21 cellular contexts compared by ENCODE assay signal in genomic region chr20:52346797-52347196, GRCh38.
DNase-seq lines count a peak whose midpoint lies in the region; ATAC-seq, FAIRE-seq and TF ChIP-seq lines count a peak whose summit lies in the region.
"Had no signal": no experiment of that assay in that cellular context is flagged by ENCODE, and none has a peak within 500 bp of the region (broad histone marks: within the 10 kb centered on the region; RNA-seq: fewer than 3 reads in every experiment).

No MANE protein-coding gene starts in this region.

- no peak for TF ChIP-seq RAD21 in HepG2 (CRISPR knock-in tag; IDR thresholded peaks at IDR 0.05)

- H3K79me2 ChIP-seq in HepG2 (ENCODE audit: insufficient read depth, low read length) = no peaks in the 10 kb centered on the region

- TF ChIP-seq EP300 in HepG2 (IDR thresholded peaks at IDR 0.05; ENCODE audit: low read depth in 2 of 2, low read length in 2 of 2) = no peak
- TF ChIP-seq EP300 in HepG2 (CRISPR knock-in tag; IDR thresholded peaks at IDR 0.05; ENCODE audit: borderline replicate concordance) = no peak

- POLR2A ChIA-PET in HepG2 (lab: Yijun Ruan, JAX) = no interaction called here

- FAIRE-seq in HepG2 (lab: Jason Lieb, UNC) = no peak
- no peak for FAIRE-seq in bronchial epithelial cell (lab: Jason Lieb, UNC)
- FAIRE-seq: A549, G401.6, GM12892 had no signal

- no peaks in the 10 kb centered on the region for H3K36me3 ChIP-seq in HepG2 (replicated peaks in 1 of 2; ENCODE audit: control insufficient read depth in 1 of 2, insufficient read depth in 2 of 2, low read length in 2 of 2)
- H3K36me3 ChIP-seq in right lobe of liver = no peaks in the 10 kb centered on the region
- H3K36me3 ChIP-seq in bronchial epithelial cell (ENCODE audit: control insufficient read depth, insufficient read depth, low read length) = no peaks in the 10 kb centered on the region
- H3K36me3 ChIP-seq: BE2C; BLaER1 treated with 17β-estradiol and CSF1 and Interleukin-3, amounts not matched to agents 10 nM and 100 nM had no signal

- no peak overlapping the region for H3K4me3 ChIP-seq in HepG2 (replicated peaks in 1 of 3; ENCODE audit: insufficient read depth in 1 of 3, low read depth in 2 of 3, low read length in 3 of 3)
- no peak overlapping the region for H3K4me3 ChIP-seq in right lobe of liver
- H3K4me3 ChIP-seq in LNCaP clone FGC (ENCODE audit: low read depth, low read length) = no peak overlapping the region
- no peak overlapping the region for H3K4me3 ChIP-seq in bronchial epithelial cell (ENCODE audit: low read depth, low read length)
- H3K4me3 ChIP-seq: A549; BLaER1 treated with 17β-estradiol and CSF1 and Interleukin-3, amounts not matched to agents 10 nM and 100 nM; GM23248 had no signal

- no peak overlapping the region for H2AFZ ChIP-seq in HepG2 (ENCODE audit: low read length)
- H2AFZ ChIP-seq: GM23248 had no signal

- H3K9me3 ChIP-seq in HepG2 (ENCODE audit: low read length) (no peaks in the 10 kb centered on the region), right lobe of liver (no peaks in the 10 kb centered on the region)
- H3K9me3 ChIP-seq: A549; BE2C; BLaER1 treated with 17β-estradiol and CSF1 and Interleukin-3, amounts not matched to agents 10 nM and 100 nM had no signal

- no peaks in the 10 kb centered on the region for H4K20me1 ChIP-seq in HepG2 (ENCODE audit: insufficient read depth, low read length)
- H4K20me1 ChIP-seq: BLaER1 treated with 17β-estradiol and CSF1 and Interleukin-3, amounts not matched to agents 10 nM and 100 nM had no signal

- CTCF ChIA-PET in HepG2 (lab: Yijun Ruan, JAX; ENCODE audit: low intra/inter-chr PET ratio, low total read pairs) = no interaction called here

- H3K27me3 ChIP-seq in HepG2 (ENCODE audit: control insufficient read depth in 1 of 2, insufficient read depth in 2 of 2, low read length in 2 of 2) = no peaks in the 10 kb centered on the region; a peak in 1 of 5 replicates
- no peaks in the 10 kb centered on the region for H3K27me3 ChIP-seq in right lobe of liver
- no peaks in the 10 kb centered on the region for H3K27me3 ChIP-seq in bronchial epithelial cell (ENCODE audit: control insufficient read depth, insufficient read depth, low read length)
- H3K27me3 ChIP-seq: BE2C; BLaER1 treated with 17β-estradiol and CSF1 and Interleukin-3, amounts not matched to agents 10 nM and 100 nM had no signal

- H3K27ac ChIP-seq in HepG2 (ENCODE audit: extremely low read length, insufficient read depth, low read length) = no peak overlapping the region
- no peak overlapping the region for H3K27ac ChIP-seq in right lobe of liver
- H3K27ac ChIP-seq: A549; BLaER1 treated with 17β-estradiol and CSF1 and Interleukin-3, amounts not matched to agents 10 nM and 100 nM; GM23248 had no signal

- no peak overlapping the region for H3K9ac ChIP-seq in HepG2 (ENCODE audit: insufficient read depth, low read depth, low read length)
- H3K9ac ChIP-seq: BLaER1 treated with 17β-estradiol and CSF1 and Interleukin-3, amounts not matched to agents 10 nM and 100 nM; GM23248 had no signal

- WGBS in HepG2 (ENCODE audit: low lambda C conversion rate) = 30% methylated on average over 2 of the region's 2 CpGs
- 94% methylated on average over 2 of the region's 2 CpGs for WGBS in right lobe of liver (ENCODE audit: insufficient coverage, low coverage, low lambda C conversion rate, missing lambda C conversion rate)

- TF ChIP-seq POLR2A in HepG2 (IDR thresholded peaks at IDR 0.05; ENCODE audit: insufficient read depth in 1 of 2, low read depth in 2 of 2, low read length in 2 of 2) (no peak), right lobe of liver (IDR thresholded peaks at IDR 0.05) (no peak)

- intact Hi-C loops in HepG2 (cut with micrococcal nuclease; ENCODE audit: unreplicated experiment) (no loop called here), right lobe of liver (cut with DNase I) (no loop called here)

- in situ Hi-C loops in HepG2 (cut with HindIII; ENCODE audit: extremely low pct_ligation_motif_present, low pct_unique_long_range_greater_than_20kb) = no loop called here

- DNase-seq in HepG2 (ENCODE audit: low spot score) (no peak), right lobe of liver (no peak), LNCaP clone FGC (ENCODE audit: low read depth) (peak; percentile 73), bronchial epithelial cell (ENCODE audit: low read depth) (peak; percentile 7), NCI-H748 (lab: John Stamatoyannopoulos, UW; ENCODE audit: unreplicated experiment) (no peak)
- DNase-seq: 8988T, ACHN, AML-193, BE2C, Calu3, COR-L47, DND-41, GM23248, H9 had no signal

- H3K4me2 ChIP-seq in HepG2 (ENCODE audit: low read depth, low read length) = no peak overlapping the region
- H3K4me2 ChIP-seq: A549; BLaER1 treated with 17β-estradiol and CSF1 and Interleukin-3, amounts not matched to agents 10 nM and 100 nM had no signal

- TF ChIP-seq CTCF in HepG2 (CRISPR knock-in tag; IDR thresholded peaks at IDR 0.05) = no peak
- no peak for TF ChIP-seq CTCF in right lobe of liver (IDR thresholded peaks at IDR 0.05)
- no peak for TF ChIP-seq CTCF in LNCaP clone FGC (IDR thresholded peaks at IDR 0.05; ENCODE audit: control insufficient read depth, extremely low read depth, insufficient read depth)
- TF ChIP-seq CTCF in bronchial epithelial cell (IDR thresholded peaks at IDR 0.05; ENCODE audit: insufficient read depth, low read length, severe bottlenecking) = no peak

- H3K4me1 ChIP-seq in HepG2 (ENCODE audit: insufficient read depth, low read length) (no peaks in the 10 kb centered on the region), right lobe of liver (no peaks in the 10 kb centered on the region)
- H3K4me1 ChIP-seq: A549 had no signal

- ATAC-seq in HepG2 (no peak), right lobe of liver (no peak), GM21717 (IDR thresholded peaks at IDR 0.05; ENCODE audit: unreplicated experiment) (no peak), HG03025 (IDR thresholded peaks at IDR 0.05; ENCODE audit: low FRiP score, unreplicated experiment) (no peak)
- ATAC-seq: A549, HCT116 had no signal

- BruUV-seq in HepG2 (replicated peaks; lab: Mats Ljungman, UMichigan) = no TSS peak

TF ChIP-seq in HepG2, 621 proteins besides CTCF, POLR2A, EP300 and RAD21:
- TF ChIP-seq MXD1 (CRISPR knock-in tag; IDR thresholded peaks at IDR 0.05) (no peak), CEBPB (IDR thresholded peaks at IDR 0.05; ENCODE audit: borderline replicate concordance, low read depth, low read length) (peak; percentile 88), ATF3 (CRISPR knock-in tag; IDR thresholded peaks at IDR 0.05) (no peak)

Comparison
In these comparisons a context has a peak if more than half of its experiments do, and no peak if none do; other contexts are left out.
1. DNase-seq: peak in LNCaP clone FGC (single experiment) and bronchial epithelial cell (single experiment); none in HepG2 (single experiment), right lobe of liver (0 of 3) and NCI-H748 (single experiment).